17 cellular contexts compared by ENCODE assay signal in genomic region chr14:70999117-70999516, GRCh38.
A peak's percentile ranks its signal among the peaks of the same experiment; 100 is the strongest.
DNase-seq lines count a peak whose midpoint lies in the region; ATAC-seq and TF ChIP-seq lines count a peak whose summit lies in the region.
"Had no signal": no experiment of that assay in that cellular context is flagged by ENCODE, and none has a peak within 500 bp of the region (broad histone marks: within the 10 kb centered on the region; RNA-seq: fewer than 3 reads in every experiment).

No MANE protein-coding gene starts in this region.

- H3K27me3 Mint-ChIP-seq in activated CD4-positive, alpha-beta T cell treated with anti-CD3 and anti-CD28 coated beads, Interleukin-2, amount 10 ng/mL, durations not matched to agents 24 days and 14 days = no peaks in the 10 kb centered on the region

- peaks cover 7% of the 10 kb centered on the region for H3K36me3 ChIP-seq in Loucy (ENCODE audit: insufficient read depth, low read length)
- H3K36me3 ChIP-seq: colonic mucosa had no signal

- H3K9ac ChIP-seq in Loucy (ENCODE audit: low read depth, low read length, poor library complexity, severe bottlenecking) = peak overlapping the region; percentile 49

- no peak for DNase-seq in activated CD4-positive, alpha-beta T cell treated with anti-CD3 and anti-CD28 coated beads, Interleukin-2, amount 10 ng/mL, durations not matched to agents 24 days and 14 days
- DNase-seq in activated CD4-positive, alpha-beta T cell treated with anti-CD3 and anti-CD28 coated beads, Interleukin-2, amount 50 U/mL, for 48 hours = no peak
- peak; percentile 50 for DNase-seq in amniotic epithelial cell (ENCODE audit: low read depth)
- no peak for DNase-seq in stimulated activated effector memory CD8-positive, alpha-beta T cell treated with anti-CD3 and anti-CD28 coated beads, Interleukin-12 subunit alpha, Interleukin-12 subunit beta, amount 100 ng/mL, for 72 hours (ENCODE audit: low spot score in 2 of 2)
- no peak for DNase-seq in NCI-H146 treated with DMSO at 0.1 percent for 48 hours (lab: John Stamatoyannopoulos, UW; ENCODE audit: unreplicated experiment)
- no peak for DNase-seq in DMS114 treated with DMSO at 0.1 percent for 48 hours (lab: John Stamatoyannopoulos, UW; ENCODE audit: unreplicated experiment)
- DNase-seq in NCI-H526 (lab: John Stamatoyannopoulos, UW) = no peak
- DNase-seq: activated CD8-positive, alpha-beta memory T cell treated with anti-CD3 and anti-CD28 coated beads for 24 hours; amygdala; colonic mucosa; COR-L47; GDM1; kidney glomerular epithelial cell; T-helper 9 cell had no signal

- H3K79me2 ChIP-seq in Loucy (ENCODE audit: insufficient read depth, low read length) = peaks cover 67% of the 10 kb centered on the region

- H3F3A ChIP-seq in Loucy (ENCODE audit: low read depth) = peaks cover 14% of the 10 kb centered on the region

- H3K9me3 ChIP-seq in Loucy (ENCODE audit: insufficient read depth, low read depth, low read length) = no peaks in the 10 kb centered on the region
- H3K9me3 ChIP-seq: A549, colonic mucosa had no signal

- H3K36me3 Mint-ChIP-seq in activated CD4-positive, alpha-beta T cell treated with anti-CD3 and anti-CD28 coated beads, Interleukin-2, amount 10 ng/mL, durations not matched to agents 24 days and 14 days (ENCODE audit: low read depth) = peaks cover 27% of the 10 kb centered on the region
- H3K36me3 Mint-ChIP-seq in stimulated activated effector memory CD8-positive, alpha-beta T cell treated with anti-CD3 and anti-CD28 coated beads, Interleukin-12 subunit alpha, Interleukin-12 subunit beta, amount 100 ng/mL, for 72 hours = peaks cover 34% of the 10 kb centered on the region

- H3K4me3 Mint-ChIP-seq in activated CD4-positive, alpha-beta T cell treated with anti-CD3 and anti-CD28 coated beads, Interleukin-2, amount 10 ng/mL, durations not matched to agents 24 days and 14 days = peak overlapping the region; percentile 4
- peak overlapping the region; percentile 24 for H3K4me3 Mint-ChIP-seq in stimulated activated effector memory CD8-positive, alpha-beta T cell treated with anti-CD3 and anti-CD28 coated beads, Interleukin-12 subunit alpha, Interleukin-12 subunit beta, amount 100 ng/mL, for 72 hours

- peak overlapping the region; percentile 82 for H3K4me2 ChIP-seq in Loucy (ENCODE audit: low read depth, low read length, poor library complexity, severe bottlenecking)
- H3K4me2 ChIP-seq: A549 had no signal

- no peak for TF ChIP-seq CTCF in Loucy (conservative IDR thresholded peaks at IDR 0.05; ENCODE audit: low read length)

- intact Hi-C loops in activated CD4-positive, alpha-beta T cell treated with anti-CD3 and anti-CD28 coated beads, Interleukin-2, amount 10 ng/mL, durations not matched to agents 24 days and 14 days (cut with micrococcal nuclease) = no loop called here

- no peaks in the 10 kb centered on the region for H3K27me3 ChIP-seq in Loucy (ENCODE audit: insufficient read depth, low read length, poor library complexity, severe bottlenecking)
- H3K27me3 ChIP-seq: colonic mucosa had no signal

- H3K9me2 ChIP-seq in Loucy (replicated peaks; ENCODE audit: low read depth, low read length) = no peaks in the 10 kb centered on the region

- H2AFZ ChIP-seq in Loucy (ENCODE audit: low read length) = no peak overlapping the region

- peaks cover 4% of the 10 kb centered on the region for H4K20me1 ChIP-seq in Loucy (ENCODE audit: insufficient read depth, low read length, poor library complexity, severe bottlenecking)

- H3K27ac Mint-ChIP-seq in activated CD4-positive, alpha-beta T cell treated with anti-CD3 and anti-CD28 coated beads, Interleukin-2, amount 10 ng/mL, durations not matched to agents 24 days and 14 days = no peak overlapping the region
- peak overlapping the region; percentile 54 for H3K27ac Mint-ChIP-seq in stimulated activated effector memory CD8-positive, alpha-beta T cell treated with anti-CD3 and anti-CD28 coated beads, Interleukin-12 subunit alpha, Interleukin-12 subunit beta, amount 100 ng/mL, for 72 hours

- peak overlapping the region; percentile 61 for H3K4me3 ChIP-seq in Loucy (ENCODE audit: low read length, poor library complexity, severe bottlenecking)
- H3K4me3 ChIP-seq: A549, colonic mucosa had no signal

- peaks cover 31% of the 10 kb centered on the region for H3K4me1 Mint-ChIP-seq in activated CD4-positive, alpha-beta T cell treated with anti-CD3 and anti-CD28 coated beads, Interleukin-2, amount 10 ng/mL, durations not matched to agents 24 days and 14 days
- peaks cover 30% of the 10 kb centered on the region for H3K4me1 Mint-ChIP-seq in stimulated activated effector memory CD8-positive, alpha-beta T cell treated with anti-CD3 and anti-CD28 coated beads, Interleukin-12 subunit alpha, Interleukin-12 subunit beta, amount 100 ng/mL, for 72 hours

- no peaks in the 10 kb centered on the region for H3K9me3 Mint-ChIP-seq in activated CD4-positive, alpha-beta T cell treated with anti-CD3 and anti-CD28 coated beads, Interleukin-2, amount 10 ng/mL, durations not matched to agents 24 days and 14 days
- no peaks in the 10 kb centered on the region for H3K9me3 Mint-ChIP-seq in stimulated activated effector memory CD8-positive, alpha-beta T cell treated with anti-CD3 and anti-CD28 coated beads, Interleukin-12 subunit alpha, Interleukin-12 subunit beta, amount 100 ng/mL, for 72 hours

- peaks cover 66% of the 10 kb centered on the region for H3K4me1 ChIP-seq in Loucy (ENCODE audit: insufficient read depth, low read length, poor library complexity, severe bottlenecking)
- H3K4me1 ChIP-seq: colonic mucosa had no signal

- ATAC-seq in stimulated activated effector memory CD8-positive, alpha-beta T cell treated with anti-CD3 and anti-CD28 coated beads, Interleukin-12 subunit alpha, Interleukin-12 subunit beta, amount 100 ng/mL, for 72 hours = peak; percentile 82
- ATAC-seq: A549, Right ventricle myocardium inferior had no signal
